8 cellular contexts compared by ENCODE assay signal in genomic region chr3:152834354-152835310, GRCh38. TPM values are rescaled to one million over a fixed set of nuclear protein-coding genes. Genes with fewer than 3 reads are reported as not detected.
DNase-seq lines count a peak whose midpoint lies in the region; ATAC-seq and TF ChIP-seq lines count a peak whose summit lies in the region.

Gene P2RY1, plus strand, starts transcription at chr3:152835131. Its CDS starts 652 bp downstream, at chr3:152835783.

- peak; percentile 81 for ATAC-seq in GM21390 (IDR thresholded peaks at IDR 0.05; ENCODE audit: unreplicated experiment)

- H3K36me3 Mint-ChIP-seq in immature natural killer cell, result no peaks in the 10 kb centered on the region

- peaks cover 8% of the 10 kb centered on the region for H3K4me1 ChIP-seq in skeletal muscle satellite cell (ENCODE audit: control insufficient read depth, insufficient read depth, low read length)

- H3K9ac ChIP-seq in skeletal muscle satellite cell (ENCODE audit: low read depth, low read length), result peak within 1 kb of the TSS; percentile 19

- H3K4me2 ChIP-seq in skeletal muscle satellite cell (ENCODE audit: low read length), result peak within 1 kb of the TSS; percentile 98

- H3K4me3 ChIP-seq in HL-60 (replicated peaks; ENCODE audit: insufficient read depth, low read length) (peak within 1 kb of the TSS; percentile 71), cardiac fibroblast (replicated peaks in 1 of 2; ENCODE audit: low read depth in 2 of 2, low read length in 2 of 2) (peak within 1 kb of the TSS; percentile 66 to 75), skeletal muscle satellite cell (ENCODE audit: low read length) (peak within 1 kb of the TSS; percentile 74)

- no peaks in the 10 kb centered on the region for H3K9me3 ChIP-seq in skeletal muscle satellite cell (replicated peaks; ENCODE audit: low read length)

- peaks cover 11 to 30% of the 10 kb centered on the region in 2 donors for H3K4me1 Mint-ChIP-seq in immature natural killer cell

- H3K27ac ChIP-seq in HL-60 (replicated peaks), result peak within 1 kb of the TSS; percentile 66

- DNase-seq in GDM1 (lab: John Stamatoyannopoulos, UW) (peak; percentile 84), HL-60 (ENCODE audit: low read depth in 1 of 2, low spot score in 1 of 2) (peak; percentile 27 to 83), RPMI8226 (peak; percentile 96), cardiac fibroblast (ENCODE audit: low read depth in 2 of 2) (peak; percentile 60 to 62), immature natural killer cell (peak; percentile 15 to 23 (median 20)), NCI-H2029 treated with DMSO at 0.1 percent for 48 hours (lab: John Stamatoyannopoulos, UW) (no peak)

- peaks cover 0 to 3% (median 0%) of the 10 kb centered on the region in 3 donors for H3K27me3 Mint-ChIP-seq in immature natural killer cell (ENCODE audit: low read depth in 3 of 3)

- H3K4me3 Mint-ChIP-seq in immature natural killer cell, result peak within 1 kb of the TSS; percentile 78 to 88 (median 86)

- TF ChIP-seq CTCF in HL-60 (IDR thresholded peaks at IDR 0.05; ENCODE audit: insufficient read depth, low read length) (no peak), cardiac fibroblast (IDR thresholded peaks at IDR 0.05; ENCODE audit: low read depth, low read length) (peak; percentile 14)

- H3K27me3 ChIP-seq in HL-60 (ENCODE audit: insufficient read depth, poor library complexity, severe bottlenecking) (peaks cover 6% of the 10 kb centered on the region), skeletal muscle satellite cell (ENCODE audit: control insufficient read depth, insufficient read depth, low read length) (peaks cover 10% of the 10 kb centered on the region)

- H3K36me3 ChIP-seq in skeletal muscle satellite cell (ENCODE audit: insufficient read depth, low read length), result no peaks in the 10 kb centered on the region

- H3K9me3 Mint-ChIP-seq in immature natural killer cell, result no peaks in the 10 kb centered on the region

- H3K27ac Mint-ChIP-seq in immature natural killer cell, result peak within 1 kb of the TSS in 1 of 6 donors; percentile 22

RNA-seq across cellular contexts. Expression of gene P2RY1, which starts in this region (rescaled TPM):
- polyA plus RNA-seq in immature natural killer cell, result 1 to 10 TPM in 1 of 3 donors, under 1 TPM in 2; 0.11 to 1.1 (median 0.19) TPM
- total RNA-seq in skeletal muscle satellite cell (2012; rRNA removed), result 0.25 and 0.66 TPM in 2 replicates
